30 cellular contexts compared by ENCODE assay signal in the genomic region with DNA sequence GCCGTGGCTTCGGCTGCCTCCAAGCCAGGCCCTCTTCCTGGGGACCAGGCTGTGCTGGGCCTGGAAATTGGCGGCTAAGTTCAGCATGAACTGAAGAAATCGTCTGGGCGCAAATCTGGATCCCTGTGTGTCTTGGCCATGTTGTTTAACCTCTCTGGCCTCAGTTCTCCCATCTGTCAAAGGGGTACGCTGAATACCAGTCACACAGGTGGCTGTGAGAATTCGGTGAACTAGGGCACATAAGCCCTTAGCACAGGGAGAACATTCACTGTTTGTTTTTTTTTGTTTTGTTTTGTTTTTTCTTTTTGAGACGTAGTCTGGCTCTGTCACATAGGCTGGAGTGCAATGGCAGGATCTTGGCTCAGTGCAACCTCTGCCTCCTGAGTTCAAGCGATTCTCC. TPM values are rescaled to one million over a fixed set of nuclear protein-coding genes. Genes with fewer than 3 reads are reported as not detected.
A peak's percentile ranks its signal among the peaks of the same experiment; 100 is the strongest.
DNase-seq lines count a peak whose midpoint lies in the region; ATAC-seq lines count a peak whose summit lies in the region.
"Had no signal": no experiment of that assay in that cellular context is flagged by ENCODE, and none has a peak within 500 bp of the region (broad histone marks: within the 10 kb centered on the region; RNA-seq: fewer than 3 reads in every experiment).

No MANE protein-coding gene starts in this region.

- no peaks in the 10 kb centered on the region for H3K9me3 Mint-ChIP-seq in activated CD4-positive, alpha-beta T cell treated with anti-CD3 and anti-CD28 coated beads, Interleukin-2, amount 10 ng/mL, durations not matched to agents 24 days and 14 days
- no peaks in the 10 kb centered on the region for H3K9me3 Mint-ChIP-seq in stimulated activated naive CD8-positive, alpha-beta T cell treated with anti-CD3 and anti-CD28 coated beads, Interleukin-15, Interleukin-2, amounts not matched to agents 100 ng/mL and 50 ng/mL, for 24 hours
- H3K9me3 Mint-ChIP-seq in immature natural killer cell: peaks cover 0 to 4% (median 0%) of the 10 kb centered on the region in 6 donors
- no peaks in the 10 kb centered on the region for H3K9me3 Mint-ChIP-seq in stimulated activated memory B cell treated with anti-CD40 and anti-IgM and Interleukin-4, amounts not matched to agents 10 μg/mL and 1 μg/mL and 100 μg/mL, for 72 hours
- H3K9me3 Mint-ChIP-seq: brain, nephron had no signal

- peak overlapping the region; percentile 68 for H3K27ac Mint-ChIP-seq in activated CD4-positive, alpha-beta T cell treated with anti-CD3 and anti-CD28 coated beads, Interleukin-2, amount 10 ng/mL, durations not matched to agents 24 days and 14 days
- peak overlapping the region; percentile 41 for H3K27ac Mint-ChIP-seq in stimulated activated naive CD8-positive, alpha-beta T cell treated with anti-CD3 and anti-CD28 coated beads, Interleukin-15, Interleukin-2, amounts not matched to agents 100 ng/mL and 50 ng/mL, for 24 hours
- H3K27ac Mint-ChIP-seq in immature natural killer cell: peak overlapping the region; percentile 73 to 87 (median 82)
- no peak overlapping the region for H3K27ac Mint-ChIP-seq in stimulated activated memory B cell treated with anti-CD40 and anti-IgM and Interleukin-4, amounts not matched to agents 10 μg/mL and 1 μg/mL and 100 μg/mL, for 72 hours
- H3K27ac Mint-ChIP-seq: nephron had no signal

- no peak for ATAC-seq in stimulated activated naive CD8-positive, alpha-beta T cell treated with anti-CD3 and anti-CD28 coated beads, Interleukin-15, Interleukin-2, amounts not matched to agents 100 U/mL and 50 U/mL, for 24 hours
- no peak for ATAC-seq in stimulated activated memory B cell treated with anti-CD40 and anti-IgM and Interleukin-4, amounts not matched to agents 10 μg/mL and 1 μg/mL and 100 μg/mL, for 72 hours
- ATAC-seq: activated CD4-positive, alpha-beta T cell treated with anti-CD3 and anti-CD28 coated beads for 36 hours; gastrocnemius medialis; lower lobe of right lung; pancreas; PC-3 had no signal

- H3K4me3 Mint-ChIP-seq in activated CD4-positive, alpha-beta T cell treated with anti-CD3 and anti-CD28 coated beads, Interleukin-2, amount 10 ng/mL, durations not matched to agents 24 days and 14 days: no peak overlapping the region
- no peak overlapping the region for H3K4me3 Mint-ChIP-seq in stimulated activated naive CD8-positive, alpha-beta T cell treated with anti-CD3 and anti-CD28 coated beads, Interleukin-15, Interleukin-2, amounts not matched to agents 100 ng/mL and 50 ng/mL, for 24 hours
- H3K4me3 Mint-ChIP-seq in immature natural killer cell: peak overlapping the region in 2 of 5 donors; percentile 7 to 31
- no peak overlapping the region for H3K4me3 Mint-ChIP-seq in stimulated activated memory B cell treated with anti-CD40 and anti-IgM and Interleukin-4, amounts not matched to agents 10 μg/mL and 1 μg/mL and 100 μg/mL, for 72 hours
- H3K4me3 Mint-ChIP-seq: activated CD4-positive, alpha-beta T cell treated with anti-CD3 and anti-CD28 coated beads for 36 hours; brain; nephron had no signal

- peaks cover 80% of the 10 kb centered on the region for H3K4me1 Mint-ChIP-seq in activated CD4-positive, alpha-beta T cell treated with anti-CD3 and anti-CD28 coated beads, Interleukin-2, amount 10 ng/mL, durations not matched to agents 24 days and 14 days
- peaks cover 89% of the 10 kb centered on the region for H3K4me1 Mint-ChIP-seq in stimulated activated naive CD8-positive, alpha-beta T cell treated with anti-CD3 and anti-CD28 coated beads, Interleukin-15, Interleukin-2, amounts not matched to agents 100 ng/mL and 50 ng/mL, for 24 hours (ENCODE audit: low read depth)
- peaks cover 94 to 98% of the 10 kb centered on the region in 2 donors for H3K4me1 Mint-ChIP-seq in immature natural killer cell
- H3K4me1 Mint-ChIP-seq in stimulated activated memory B cell treated with anti-CD40 and anti-IgM and Interleukin-4, amounts not matched to agents 10 μg/mL and 1 μg/mL and 100 μg/mL, for 72 hours: peaks cover 75% of the 10 kb centered on the region

- intact Hi-C loops in activated CD4-positive, alpha-beta T cell treated with anti-CD3 and anti-CD28 coated beads, Interleukin-2, amount 10 ng/mL, durations not matched to agents 24 days and 14 days (cut with micrococcal nuclease): no loop called here

- DNase-seq in activated CD4-positive, alpha-beta T cell treated with anti-CD3 and anti-CD28 coated beads, Interleukin-2, amount 10 ng/mL, durations not matched to agents 24 days and 14 days: no peak
- DNase-seq in activated CD4-positive, alpha-beta T cell treated with anti-CD3 and anti-CD28 coated beads, Interleukin-2, amount 50 U/mL, for 1 hour: no peak
- no peak for DNase-seq in stimulated activated naive CD8-positive, alpha-beta T cell treated with anti-CD3 and anti-CD28 coated beads, Interleukin-15, Interleukin-2, amounts not matched to agents 100 U/mL and 50 U/mL, for 24 hours
- DNase-seq in immature natural killer cell (no peak), hippocampal formation (lab: John Stamatoyannopoulos, UW) (no peak)
- no peak for DNase-seq in activated CD4-positive, CD25-positive, alpha-beta regulatory T cell treated with anti-CD3 and anti-CD28 coated beads, Interleukin-2, amount 50 U/mL, for 72 hours
- DNase-seq: activated CD4-positive, alpha-beta T cell treated with anti-CD3 and anti-CD28 coated beads for 36 hours; activated CD8-positive, alpha-beta memory T cell treated with anti-CD3 and anti-CD28 coated beads, Interleukin-2, amount 50 U/mL, for 4 hours; activated effector memory CD4-positive, alpha-beta T cell treated with Interleukin-2 at 50 U/mL for 16 hours; amniotic stem cell; DMS 273 treated with DMSO at 0.1 percent for 48 hours; EL; gastrocnemius medialis; GOT3; IMR-90; lower lobe of right lung; MV-4-11; NCI-H1436 treated with DMSO at 0.1 percent for 48 hours; NCI-H2081 treated with DMSO at 0.1 percent for 48 hours; NCI-H2227 treated with DMSO at 0.1 percent for 48 hours; NCI-H526; pancreas; PC-3; stimulated activated naive CD4-positive, alpha-beta T cell; T-helper 9 cell; testis had no signal

- H3K27me3 Mint-ChIP-seq in activated CD4-positive, alpha-beta T cell treated with anti-CD3 and anti-CD28 coated beads, Interleukin-2, amount 10 ng/mL, durations not matched to agents 24 days and 14 days: no peaks in the 10 kb centered on the region
- H3K27me3 Mint-ChIP-seq in stimulated activated naive CD8-positive, alpha-beta T cell treated with anti-CD3 and anti-CD28 coated beads, Interleukin-15, Interleukin-2, amounts not matched to agents 100 ng/mL and 50 ng/mL, for 24 hours: no peaks in the 10 kb centered on the region
- peaks cover 10 to 59% (median 23%) of the 10 kb centered on the region in 3 donors for H3K27me3 Mint-ChIP-seq in immature natural killer cell (ENCODE audit: low read depth in 3 of 3)
- H3K27me3 Mint-ChIP-seq in stimulated activated memory B cell treated with anti-CD40 and anti-IgM and Interleukin-4, amounts not matched to agents 10 μg/mL and 1 μg/mL and 100 μg/mL, for 72 hours: no peaks in the 10 kb centered on the region
- H3K27me3 Mint-ChIP-seq: activated CD4-positive, alpha-beta T cell treated with anti-CD3 and anti-CD28 coated beads for 36 hours; brain had no signal

- H3K36me3 Mint-ChIP-seq in activated CD4-positive, alpha-beta T cell treated with anti-CD3 and anti-CD28 coated beads, Interleukin-2, amount 10 ng/mL, durations not matched to agents 24 days and 14 days (ENCODE audit: low read depth): peaks cover 44% of the 10 kb centered on the region
- peaks cover 32% of the 10 kb centered on the region for H3K36me3 Mint-ChIP-seq in stimulated activated naive CD8-positive, alpha-beta T cell treated with anti-CD3 and anti-CD28 coated beads, Interleukin-15, Interleukin-2, amounts not matched to agents 100 ng/mL and 50 ng/mL, for 24 hours (ENCODE audit: low read depth)
- peaks cover 11 to 29% (median 12%) of the 10 kb centered on the region in 3 donors for H3K36me3 Mint-ChIP-seq in immature natural killer cell
- peaks cover 31% of the 10 kb centered on the region for H3K36me3 Mint-ChIP-seq in stimulated activated memory B cell treated with anti-CD40 and anti-IgM and Interleukin-4, amounts not matched to agents 10 μg/mL and 1 μg/mL and 100 μg/mL, for 72 hours

RNA-seq across cellular contexts. Expression of a gene that starts 19.0 kb away (rescaled TPM):
- 130 and 131 TPM in 2 replicates for total RNA-seq in activated CD4-positive, alpha-beta T cell treated with anti-CD3 and anti-CD28 coated beads, Interleukin-2, amount 10 ng/mL, durations not matched to agents 24 days and 14 days
- polyA plus RNA-seq in immature natural killer cell: 100 to 1,000 TPM in 1 of 3 donors, 10 to 100 TPM in 2; 94.3 to 171 (median 96.5) TPM

RNA-seq across cellular contexts. Expression of a gene that starts 35.3 kb away (rescaled TPM):
- 1,994 and 2,005 TPM in 2 replicates for total RNA-seq in activated CD4-positive, alpha-beta T cell treated with anti-CD3 and anti-CD28 coated beads, Interleukin-2, amount 10 ng/mL, durations not matched to agents 24 days and 14 days
- polyA plus RNA-seq in immature natural killer cell: 100 to 1,000 TPM; 285 to 713 (median 532) TPM
